1 cellular context compared by ENCODE assay signal in the genomic region with DNA sequence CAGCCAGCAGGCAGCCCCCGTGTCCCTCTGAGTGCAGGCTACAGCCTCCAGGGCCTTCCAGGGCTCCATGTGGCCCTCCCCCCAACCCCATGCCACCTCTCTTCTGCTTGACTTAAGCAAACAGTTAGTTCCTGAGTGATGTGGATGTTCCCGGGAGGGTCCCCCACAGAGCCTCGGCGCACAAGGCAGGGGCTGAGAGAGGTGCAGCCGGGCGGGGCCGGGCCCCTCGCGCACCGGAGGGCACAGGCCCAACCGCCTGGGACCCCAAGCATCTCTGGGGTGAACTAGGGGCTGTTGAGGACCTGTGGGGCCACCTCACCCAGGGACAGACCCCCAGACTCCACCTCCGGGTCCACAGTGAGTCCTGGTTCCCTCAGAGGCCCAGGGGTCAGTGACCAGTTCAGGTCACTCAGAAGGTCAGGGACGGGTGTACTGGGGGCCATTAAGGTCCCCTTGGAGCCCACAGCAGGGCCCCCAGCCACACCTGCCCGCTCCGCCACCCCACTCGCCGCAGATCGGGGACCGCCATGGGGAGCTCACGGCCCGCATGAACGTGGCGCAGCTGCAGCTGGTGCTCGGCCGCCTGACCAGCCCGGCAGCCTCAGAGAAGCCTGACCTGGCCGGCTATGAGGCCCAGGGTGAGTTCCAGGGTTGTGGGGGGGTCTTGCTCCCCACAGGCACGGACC.
TF ChIP-seq lines count a peak whose summit lies in the region.

No MANE protein-coding gene starts in this region.

TF ChIP-seq in H1, 55 proteins besides CTCF, POLR2A, EP300 and RAD21:
- TF ChIP-seq KDM5A (IDR thresholded peaks at IDR 0.05; ENCODE audit: low read length) (no peak), TAF1 (IDR thresholded peaks at IDR 0.05; ENCODE audit: low read depth, low read length) (no peak), SIX5 (IDR thresholded peaks at IDR 0.05; ENCODE audit: low read depth, low read length) (no peak), POU5F1 (IDR thresholded peaks at IDR 0.05; ENCODE audit: low read depth, low read length) (no peak), RBBP5 (IDR thresholded peaks at IDR 0.05; ENCODE audit: borderline replicate concordance, low read depth, low read length) (no peak), KDM4A (IDR thresholded peaks at IDR 0.05; ENCODE audit: low read depth, low read length, severe bottlenecking) (no peak), SUZ12 (IDR thresholded peaks at IDR 0.05; ENCODE audit: low read length) (no peak), POLR2AphosphoS5 (IDR thresholded peaks at IDR 0.05; ENCODE audit: low read depth, low read length) (no peak), RFX5 (IDR thresholded peaks at IDR 0.05; ENCODE audit: borderline replicate concordance, low read depth, low read length) (no peak)
- TF ChIP-seq, protein P1, sequence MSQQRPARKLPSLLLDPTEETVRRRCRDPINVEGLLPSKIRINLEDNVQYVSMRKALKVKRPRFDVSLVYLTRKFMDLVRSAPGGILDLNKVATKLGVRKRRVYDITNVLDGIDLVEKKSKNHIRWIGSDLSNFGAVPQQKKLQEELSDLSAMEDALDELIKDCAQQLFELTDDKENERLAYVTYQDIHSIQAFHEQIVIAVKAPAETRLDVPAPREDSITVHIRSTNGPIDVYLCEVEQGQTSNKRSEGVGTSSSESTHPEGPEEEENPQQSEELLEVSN (IDR thresholded peaks at IDR 0.05): no peak
